In the genomic region with DNA sequence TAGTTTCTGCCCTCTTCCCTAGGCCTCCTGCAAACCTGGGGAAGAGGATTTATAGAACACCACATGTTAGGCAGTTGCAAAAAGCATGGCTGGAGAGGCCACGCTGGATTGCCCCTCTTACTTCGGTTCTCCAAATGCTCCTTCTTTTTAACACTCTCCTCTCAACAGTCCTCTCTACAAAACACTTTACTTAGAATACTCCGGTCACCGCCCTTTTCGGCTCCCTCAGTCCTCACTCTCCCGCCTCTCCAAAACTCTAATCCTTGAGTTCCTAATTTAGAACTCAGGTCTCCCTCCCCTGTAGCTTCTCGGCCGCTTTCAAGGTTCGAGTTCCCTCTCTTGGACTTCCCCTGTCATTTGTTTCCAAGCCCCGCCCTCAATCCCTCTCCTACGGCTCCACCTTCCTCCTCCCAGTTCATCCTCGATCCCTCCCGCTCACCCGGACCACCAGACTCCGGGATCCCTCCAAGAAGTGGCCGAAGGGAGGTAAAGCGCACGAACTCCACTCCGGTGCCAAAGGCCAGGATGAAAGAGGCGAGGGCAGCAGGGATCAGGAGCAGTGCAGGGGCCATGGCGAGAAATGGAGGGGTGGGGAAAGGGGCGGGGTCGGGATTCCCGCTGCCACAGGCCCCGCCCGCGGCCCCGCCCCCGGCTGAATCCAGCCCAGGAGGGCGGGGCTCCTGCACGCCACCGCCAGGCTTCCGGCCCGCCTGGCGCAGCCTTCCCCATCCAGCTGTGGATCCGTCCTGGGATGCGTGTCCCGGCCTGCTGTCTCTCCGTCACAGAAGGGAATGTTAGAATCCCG, we compare ENCODE assay signal across 1 cellular context.
TF ChIP-seq lines count a peak whose summit lies in the region.

A gene with protein sequence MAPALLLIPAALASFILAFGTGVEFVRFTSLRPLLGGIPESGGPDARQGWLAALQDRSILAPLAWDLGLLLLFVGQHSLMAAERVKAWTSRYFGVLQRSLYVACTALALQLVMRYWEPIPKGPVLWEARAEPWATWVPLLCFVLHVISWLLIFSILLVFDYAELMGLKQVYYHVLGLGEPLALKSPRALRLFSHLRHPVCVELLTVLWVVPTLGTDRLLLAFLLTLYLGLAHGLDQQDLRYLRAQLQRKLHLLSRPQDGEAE (minus strand): TSS at position 582 of the 805 bp plus-strand sequence. CDS start 10 bp downstream, at position 572.

TF ChIP-seq in K562, 482 proteins besides CTCF, POLR2A, EP300 and RAD21 (continued from another document and continues in another):
- TF ChIP-seq, protein P1, sequence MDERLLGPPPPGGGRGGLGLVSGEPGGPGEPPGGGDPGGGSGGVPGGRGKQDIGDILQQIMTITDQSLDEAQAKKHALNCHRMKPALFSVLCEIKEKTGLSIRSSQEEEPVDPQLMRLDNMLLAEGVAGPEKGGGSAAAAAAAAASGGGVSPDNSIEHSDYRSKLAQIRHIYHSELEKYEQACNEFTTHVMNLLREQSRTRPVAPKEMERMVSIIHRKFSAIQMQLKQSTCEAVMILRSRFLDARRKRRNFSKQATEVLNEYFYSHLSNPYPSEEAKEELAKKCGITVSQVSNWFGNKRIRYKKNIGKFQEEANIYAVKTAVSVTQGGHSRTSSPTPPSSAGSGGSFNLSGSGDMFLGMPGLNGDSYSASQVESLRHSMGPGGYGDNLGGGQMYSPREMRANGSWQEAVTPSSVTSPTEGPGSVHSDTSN (CRISPR knock-in tag; IDR thresholded peaks at IDR 0.05; ENCODE audit: low read depth) = no peak
- TF ChIP-seq, protein P1 (tag; conservative IDR thresholded peaks at IDR 0.05; ENCODE audit: low read depth) = 0 out of 2 replicates have a peak, but pooled peaks have one; percentile 24
- no peak for TF ChIP-seq ZNF57 (CRISPR knock-in tag; IDR thresholded peaks at IDR 0.05)
- TF ChIP-seq HNRNPK (IDR thresholded peaks at IDR 0.05; ENCODE audit: low read depth, low read length, poor library complexity, severe bottlenecking) = peak; percentile 35
- TF ChIP-seq ETV5 (CRISPR knock-in tag; IDR thresholded peaks at IDR 0.05; ENCODE audit: low read depth) = 0 out of 2 replicates have a peak, but pooled peaks have one; percentile 50
- TF ChIP-seq MTA3 (IDR thresholded peaks at IDR 0.05; ENCODE audit: borderline replicate concordance) = no peak
- no peak for TF ChIP-seq ETS2 (tag; IDR thresholded peaks at IDR 0.05; ENCODE audit: borderline replicate concordance, poor library complexity, severe bottlenecking)
- TF ChIP-seq MEF2A (IDR thresholded peaks at IDR 0.05; ENCODE audit: control insufficient read depth, low read depth, low read length) = peak; percentile 58; the same call in 1 of the 2 replicates
- peak; percentile 53 for TF ChIP-seq HMGN3 (IDR thresholded peaks at IDR 0.05; ENCODE audit: borderline replicate concordance, extremely low read depth, insufficient read length, low read depth, low read length)
- TF ChIP-seq TEAD4 (IDR thresholded peaks at IDR 0.05; ENCODE audit: low read length) = peak; percentile 31; the same call in 1 of the 2 replicates
- no peak for TF ChIP-seq TEAD4 (CRISPR knock-in tag; IDR thresholded peaks at IDR 0.05; ENCODE audit: borderline replicate concordance)
- TF ChIP-seq FUS (optimal IDR thresholded peaks at IDR 0.05; ENCODE audit: low read depth, low read length) = no peak
- TF ChIP-seq DIDO1 (tag; IDR thresholded peaks at IDR 0.05; ENCODE audit: low read depth) = peak; percentile 27; the same call in 1 of the 2 replicates
- TF ChIP-seq ZFPM2 (CRISPR knock-in tag; IDR thresholded peaks at IDR 0.05) = 0 out of 2 replicates have a peak, but pooled peaks have one; percentile 73
- peak; percentile 86 for TF ChIP-seq CXXC5 (CRISPR knock-in tag; IDR thresholded peaks at IDR 0.05)
- peak; percentile 45 for TF ChIP-seq TBP (optimal IDR thresholded peaks at IDR 0.05; ENCODE audit: low read depth, low read length)
- TF ChIP-seq, protein P2, sequence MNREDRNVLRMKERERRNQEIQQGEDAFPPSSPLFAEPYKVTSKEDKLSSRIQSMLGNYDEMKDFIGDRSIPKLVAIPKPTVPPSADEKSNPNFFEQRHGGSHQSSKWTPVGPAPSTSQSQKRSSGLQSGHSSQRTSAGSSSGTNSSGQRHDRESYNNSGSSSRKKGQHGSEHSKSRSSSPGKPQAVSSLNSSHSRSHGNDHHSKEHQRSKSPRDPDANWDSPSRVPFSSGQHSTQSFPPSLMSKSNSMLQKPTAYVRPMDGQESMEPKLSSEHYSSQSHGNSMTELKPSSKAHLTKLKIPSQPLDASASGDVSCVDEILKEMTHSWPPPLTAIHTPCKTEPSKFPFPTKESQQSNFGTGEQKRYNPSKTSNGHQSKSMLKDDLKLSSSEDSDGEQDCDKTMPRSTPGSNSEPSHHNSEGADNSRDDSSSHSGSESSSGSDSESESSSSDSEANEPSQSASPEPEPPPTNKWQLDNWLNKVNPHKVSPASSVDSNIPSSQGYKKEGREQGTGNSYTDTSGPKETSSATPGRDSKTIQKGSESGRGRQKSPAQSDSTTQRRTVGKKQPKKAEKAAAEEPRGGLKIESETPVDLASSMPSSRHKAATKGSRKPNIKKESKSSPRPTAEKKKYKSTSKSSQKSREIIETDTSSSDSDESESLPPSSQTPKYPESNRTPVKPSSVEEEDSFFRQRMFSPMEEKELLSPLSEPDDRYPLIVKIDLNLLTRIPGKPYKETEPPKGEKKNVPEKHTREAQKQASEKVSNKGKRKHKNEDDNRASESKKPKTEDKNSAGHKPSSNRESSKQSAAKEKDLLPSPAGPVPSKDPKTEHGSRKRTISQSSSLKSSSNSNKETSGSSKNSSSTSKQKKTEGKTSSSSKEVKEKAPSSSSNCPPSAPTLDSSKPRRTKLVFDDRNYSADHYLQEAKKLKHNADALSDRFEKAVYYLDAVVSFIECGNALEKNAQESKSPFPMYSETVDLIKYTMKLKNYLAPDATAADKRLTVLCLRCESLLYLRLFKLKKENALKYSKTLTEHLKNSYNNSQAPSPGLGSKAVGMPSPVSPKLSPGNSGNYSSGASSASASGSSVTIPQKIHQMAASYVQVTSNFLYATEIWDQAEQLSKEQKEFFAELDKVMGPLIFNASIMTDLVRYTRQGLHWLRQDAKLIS (CRISPR knock-in tag; IDR thresholded peaks at IDR 0.05) = 0 out of 2 replicates have a peak, but pooled peaks have one; percentile 50
- no peak for TF ChIP-seq GTF2E2 (tag; IDR thresholded peaks at IDR 0.05)
- peak; percentile 64; the same call in 1 of the 2 replicates for TF ChIP-seq TOE1 (IDR thresholded peaks at IDR 0.05; ENCODE audit: borderline replicate concordance)
- TF ChIP-seq TOE1 (CRISPR knock-in tag; IDR thresholded peaks at IDR 0.05; ENCODE audit: borderline replicate concordance, low read depth) = no peak
- no peak for TF ChIP-seq CCAR2 (IDR thresholded peaks at IDR 0.05; ENCODE audit: low read depth, low read length)
- no peak for TF ChIP-seq MXI1 (IDR thresholded peaks at IDR 0.05; ENCODE audit: low read depth, low read length)
- TF ChIP-seq, protein P3, sequence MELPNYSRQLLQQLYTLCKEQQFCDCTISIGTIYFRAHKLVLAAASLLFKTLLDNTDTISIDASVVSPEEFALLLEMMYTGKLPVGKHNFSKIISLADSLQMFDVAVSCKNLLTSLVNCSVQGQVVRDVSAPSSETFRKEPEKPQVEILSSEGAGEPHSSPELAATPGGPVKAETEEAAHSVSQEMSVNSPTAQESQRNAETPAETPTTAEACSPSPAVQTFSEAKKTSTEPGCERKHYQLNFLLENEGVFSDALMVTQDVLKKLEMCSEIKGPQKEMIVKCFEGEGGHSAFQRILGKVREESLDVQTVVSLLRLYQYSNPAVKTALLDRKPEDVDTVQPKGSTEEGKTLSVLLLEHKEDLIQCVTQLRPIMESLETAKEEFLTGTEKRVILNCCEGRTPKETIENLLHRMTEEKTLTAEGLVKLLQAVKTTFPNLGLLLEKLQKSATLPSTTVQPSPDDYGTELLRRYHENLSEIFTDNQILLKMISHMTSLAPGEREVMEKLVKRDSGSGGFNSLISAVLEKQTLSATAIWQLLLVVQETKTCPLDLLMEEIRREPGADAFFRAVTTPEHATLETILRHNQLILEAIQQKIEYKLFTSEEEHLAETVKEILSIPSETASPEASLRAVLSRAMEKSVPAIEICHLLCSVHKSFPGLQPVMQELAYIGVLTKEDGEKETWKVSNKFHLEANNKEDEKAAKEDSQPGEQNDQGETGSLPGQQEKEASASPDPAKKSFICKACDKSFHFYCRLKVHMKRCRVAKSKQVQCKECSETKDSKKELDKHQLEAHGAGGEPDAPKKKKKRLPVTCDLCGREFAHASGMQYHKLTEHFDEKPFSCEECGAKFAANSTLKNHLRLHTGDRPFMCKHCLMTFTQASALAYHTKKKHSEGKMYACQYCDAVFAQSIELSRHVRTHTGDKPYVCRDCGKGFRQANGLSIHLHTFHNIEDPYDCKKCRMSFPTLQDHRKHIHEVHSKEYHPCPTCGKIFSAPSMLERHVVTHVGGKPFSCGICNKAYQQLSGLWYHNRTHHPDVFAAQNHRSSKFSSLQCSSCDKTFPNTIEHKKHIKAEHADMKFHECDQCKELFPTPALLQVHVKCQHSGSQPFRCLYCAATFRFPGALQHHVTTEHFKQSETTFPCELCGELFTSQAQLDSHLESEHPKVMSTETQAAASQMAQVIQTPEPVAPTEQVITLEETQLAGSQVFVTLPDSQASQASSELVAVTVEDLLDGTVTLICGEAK (IDR thresholded peaks at IDR 0.05) = peak; percentile 76
- TF ChIP-seq, protein P3 (CRISPR knock-in tag; IDR thresholded peaks at IDR 0.05) = no peak
- TF ChIP-seq FOXK1 (CRISPR knock-in tag; IDR thresholded peaks at IDR 0.05; ENCODE audit: borderline replicate concordance) = no peak
- TF ChIP-seq, protein P4, sequence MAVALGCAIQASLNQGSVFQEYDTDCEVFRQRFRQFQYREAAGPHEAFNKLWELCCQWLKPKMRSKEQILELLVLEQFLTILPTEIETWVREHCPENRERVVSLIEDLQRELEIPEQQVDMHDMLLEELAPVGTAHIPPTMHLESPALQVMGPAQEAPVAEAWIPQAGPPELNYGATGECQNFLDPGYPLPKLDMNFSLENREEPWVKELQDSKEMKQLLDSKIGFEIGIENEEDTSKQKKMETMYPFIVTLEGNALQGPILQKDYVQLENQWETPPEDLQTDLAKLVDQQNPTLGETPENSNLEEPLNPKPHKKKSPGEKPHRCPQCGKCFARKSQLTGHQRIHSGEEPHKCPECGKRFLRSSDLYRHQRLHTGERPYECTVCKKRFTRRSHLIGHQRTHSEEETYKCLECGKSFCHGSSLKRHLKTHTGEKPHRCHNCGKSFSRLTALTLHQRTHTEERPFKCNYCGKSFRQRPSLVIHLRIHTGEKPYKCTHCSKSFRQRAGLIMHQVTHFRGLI (CRISPR knock-in tag; IDR thresholded peaks at IDR 0.05) = no peak
- TF ChIP-seq ZNF445 (CRISPR knock-in tag; IDR thresholded peaks at IDR 0.05; ENCODE audit: low read depth) = no peak
- TF ChIP-seq, protein P5, sequence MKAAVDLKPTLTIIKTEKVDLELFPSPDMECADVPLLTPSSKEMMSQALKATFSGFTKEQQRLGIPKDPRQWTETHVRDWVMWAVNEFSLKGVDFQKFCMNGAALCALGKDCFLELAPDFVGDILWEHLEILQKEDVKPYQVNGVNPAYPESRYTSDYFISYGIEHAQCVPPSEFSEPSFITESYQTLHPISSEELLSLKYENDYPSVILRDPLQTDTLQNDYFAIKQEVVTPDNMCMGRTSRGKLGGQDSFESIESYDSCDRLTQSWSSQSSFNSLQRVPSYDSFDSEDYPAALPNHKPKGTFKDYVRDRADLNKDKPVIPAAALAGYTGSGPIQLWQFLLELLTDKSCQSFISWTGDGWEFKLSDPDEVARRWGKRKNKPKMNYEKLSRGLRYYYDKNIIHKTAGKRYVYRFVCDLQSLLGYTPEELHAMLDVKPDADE (conservative IDR thresholded peaks at IDR 0.05; ENCODE audit: control insufficient read depth, low read depth, low read length) = 0 out of 2 replicates have a peak, but pooled peaks have one; percentile 61
- TF ChIP-seq, protein P6, sequence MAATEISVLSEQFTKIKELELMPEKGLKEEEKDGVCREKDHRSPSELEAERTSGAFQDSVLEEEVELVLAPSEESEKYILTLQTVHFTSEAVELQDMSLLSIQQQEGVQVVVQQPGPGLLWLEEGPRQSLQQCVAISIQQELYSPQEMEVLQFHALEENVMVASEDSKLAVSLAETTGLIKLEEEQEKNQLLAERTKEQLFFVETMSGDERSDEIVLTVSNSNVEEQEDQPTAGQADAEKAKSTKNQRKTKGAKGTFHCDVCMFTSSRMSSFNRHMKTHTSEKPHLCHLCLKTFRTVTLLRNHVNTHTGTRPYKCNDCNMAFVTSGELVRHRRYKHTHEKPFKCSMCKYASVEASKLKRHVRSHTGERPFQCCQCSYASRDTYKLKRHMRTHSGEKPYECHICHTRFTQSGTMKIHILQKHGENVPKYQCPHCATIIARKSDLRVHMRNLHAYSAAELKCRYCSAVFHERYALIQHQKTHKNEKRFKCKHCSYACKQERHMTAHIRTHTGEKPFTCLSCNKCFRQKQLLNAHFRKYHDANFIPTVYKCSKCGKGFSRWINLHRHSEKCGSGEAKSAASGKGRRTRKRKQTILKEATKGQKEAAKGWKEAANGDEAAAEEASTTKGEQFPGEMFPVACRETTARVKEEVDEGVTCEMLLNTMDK (IDR thresholded peaks at IDR 0.05; ENCODE audit: borderline replicate concordance, insufficient read depth, low read depth, low read length, poor library complexity, severe bottlenecking) = peak; percentile 40
